ENCODE assay signal across 2 cellular contexts in the genomic region with DNA sequence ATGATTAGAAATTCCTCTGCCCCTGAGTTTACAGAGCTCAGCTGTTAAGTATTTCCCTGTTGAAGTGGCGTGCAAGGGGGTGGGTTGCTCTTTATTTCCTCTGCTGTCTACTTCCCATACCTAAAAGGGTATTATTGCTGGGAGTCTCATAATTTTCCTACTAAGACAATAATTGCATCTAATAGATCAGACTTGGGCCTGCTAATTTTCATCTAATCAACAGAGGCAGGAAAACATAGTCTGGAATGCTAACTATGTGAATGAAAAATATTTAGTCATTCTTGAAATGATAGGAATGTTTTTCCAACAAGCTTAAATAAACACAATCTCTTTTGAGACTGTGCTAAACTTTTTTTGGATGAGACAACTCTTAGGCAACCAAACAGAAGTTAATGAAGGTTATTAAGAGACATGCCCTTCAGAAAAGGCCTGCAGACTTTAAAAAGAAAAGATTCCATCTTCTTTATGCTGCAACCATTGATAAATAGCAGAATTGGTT.
TF ChIP-seq lines count a peak whose summit lies in the region.

No MANE protein-coding gene starts in this region.

TF ChIP-seq in A549, 52 proteins besides CTCF, POLR2A, EP300 and RAD21 (continues in another document):
- no peak for TF ChIP-seq NR3C1 (IDR thresholded peaks at IDR 0.05)
- 0 out of 2 replicates have a peak, but pooled peaks have one; percentile 35 for TF ChIP-seq HOXB5 (CRISPR knock-in tag; IDR thresholded peaks at IDR 0.05)
- TF ChIP-seq, protein P1, sequence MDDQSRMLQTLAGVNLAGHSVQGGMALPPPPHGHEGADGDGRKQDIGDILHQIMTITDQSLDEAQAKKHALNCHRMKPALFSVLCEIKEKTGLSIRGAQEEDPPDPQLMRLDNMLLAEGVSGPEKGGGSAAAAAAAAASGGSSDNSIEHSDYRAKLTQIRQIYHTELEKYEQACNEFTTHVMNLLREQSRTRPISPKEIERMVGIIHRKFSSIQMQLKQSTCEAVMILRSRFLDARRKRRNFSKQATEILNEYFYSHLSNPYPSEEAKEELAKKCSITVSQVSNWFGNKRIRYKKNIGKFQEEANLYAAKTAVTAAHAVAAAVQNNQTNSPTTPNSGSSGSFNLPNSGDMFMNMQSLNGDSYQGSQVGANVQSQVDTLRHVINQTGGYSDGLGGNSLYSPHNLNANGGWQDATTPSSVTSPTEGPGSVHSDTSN (IDR thresholded peaks at IDR 0.05): no peak
- TF ChIP-seq, protein P2, sequence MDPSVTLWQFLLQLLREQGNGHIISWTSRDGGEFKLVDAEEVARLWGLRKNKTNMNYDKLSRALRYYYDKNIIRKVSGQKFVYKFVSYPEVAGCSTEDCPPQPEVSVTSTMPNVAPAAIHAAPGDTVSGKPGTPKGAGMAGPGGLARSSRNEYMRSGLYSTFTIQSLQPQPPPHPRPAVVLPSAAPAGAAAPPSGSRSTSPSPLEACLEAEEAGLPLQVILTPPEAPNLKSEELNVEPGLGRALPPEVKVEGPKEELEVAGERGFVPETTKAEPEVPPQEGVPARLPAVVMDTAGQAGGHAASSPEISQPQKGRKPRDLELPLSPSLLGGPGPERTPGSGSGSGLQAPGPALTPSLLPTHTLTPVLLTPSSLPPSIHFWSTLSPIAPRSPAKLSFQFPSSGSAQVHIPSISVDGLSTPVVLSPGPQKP (IDR thresholded peaks at IDR 0.05; ENCODE audit: low read depth, low read length): no peak
- TF ChIP-seq KDM5A (IDR thresholded peaks at IDR 0.05): no peak
- no peak for TF ChIP-seq NFE2L2 (conservative IDR thresholded peaks at IDR 0.05; ENCODE audit: low read length)
- TF ChIP-seq SREBF2 (IDR thresholded peaks at IDR 0.05): no peak
- no peak for TF ChIP-seq MAZ (IDR thresholded peaks at IDR 0.05; ENCODE audit: borderline replicate concordance, low read depth, low read length)
- TF ChIP-seq RARB (CRISPR knock-in tag; IDR thresholded peaks at IDR 0.05): no peak
- no peak for TF ChIP-seq RNF2 (IDR thresholded peaks at IDR 0.05; ENCODE audit: borderline replicate concordance, low read depth)
- TF ChIP-seq EHF (CRISPR knock-in tag; IDR thresholded peaks at IDR 0.05): no peak
- TF ChIP-seq ZFP36 (IDR thresholded peaks at IDR 0.05; ENCODE audit: borderline replicate concordance, partially characterized antibody): no peak
- no peak for TF ChIP-seq CHD4 (IDR thresholded peaks at IDR 0.05; ENCODE audit: borderline replicate concordance)
- TF ChIP-seq, protein P3, sequence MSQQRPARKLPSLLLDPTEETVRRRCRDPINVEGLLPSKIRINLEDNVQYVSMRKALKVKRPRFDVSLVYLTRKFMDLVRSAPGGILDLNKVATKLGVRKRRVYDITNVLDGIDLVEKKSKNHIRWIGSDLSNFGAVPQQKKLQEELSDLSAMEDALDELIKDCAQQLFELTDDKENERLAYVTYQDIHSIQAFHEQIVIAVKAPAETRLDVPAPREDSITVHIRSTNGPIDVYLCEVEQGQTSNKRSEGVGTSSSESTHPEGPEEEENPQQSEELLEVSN (IDR thresholded peaks at IDR 0.05; ENCODE audit: borderline replicate concordance, low read depth): no peak
- TF ChIP-seq, protein P4, sequence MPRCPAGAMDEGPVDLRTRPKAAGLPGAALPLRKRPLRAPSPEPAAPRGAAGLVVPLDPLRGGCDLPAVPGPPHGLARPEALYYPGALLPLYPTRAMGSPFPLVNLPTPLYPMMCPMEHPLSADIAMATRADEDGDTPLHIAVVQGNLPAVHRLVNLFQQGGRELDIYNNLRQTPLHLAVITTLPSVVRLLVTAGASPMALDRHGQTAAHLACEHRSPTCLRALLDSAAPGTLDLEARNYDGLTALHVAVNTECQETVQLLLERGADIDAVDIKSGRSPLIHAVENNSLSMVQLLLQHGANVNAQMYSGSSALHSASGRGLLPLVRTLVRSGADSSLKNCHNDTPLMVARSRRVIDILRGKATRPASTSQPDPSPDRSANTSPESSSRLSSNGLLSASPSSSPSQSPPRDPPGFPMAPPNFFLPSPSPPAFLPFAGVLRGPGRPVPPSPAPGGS (IDR thresholded peaks at IDR 0.05): peak; percentile 72; the same call in 2 of the 3 replicates
- TF ChIP-seq TP53 (CRISPR knock-in tag; IDR thresholded peaks at IDR 0.05): no peak
- no peak for TF ChIP-seq CHD2 (IDR thresholded peaks at IDR 0.05; ENCODE audit: low read length, partially characterized antibody)
- TF ChIP-seq FOSB (CRISPR knock-in tag; IDR thresholded peaks at IDR 0.05): no peak
- no peak for TF ChIP-seq PHF8 (IDR thresholded peaks at IDR 0.05; ENCODE audit: borderline replicate concordance, low read depth)
- no peak; the same call in 1 of the 2 replicates for TF ChIP-seq TFCP2L1 (CRISPR knock-in tag; IDR thresholded peaks at IDR 0.05)
- no peak for TF ChIP-seq CBX2 (IDR thresholded peaks at IDR 0.05; ENCODE audit: borderline replicate concordance, low read depth)
- TF ChIP-seq, protein P5, sequence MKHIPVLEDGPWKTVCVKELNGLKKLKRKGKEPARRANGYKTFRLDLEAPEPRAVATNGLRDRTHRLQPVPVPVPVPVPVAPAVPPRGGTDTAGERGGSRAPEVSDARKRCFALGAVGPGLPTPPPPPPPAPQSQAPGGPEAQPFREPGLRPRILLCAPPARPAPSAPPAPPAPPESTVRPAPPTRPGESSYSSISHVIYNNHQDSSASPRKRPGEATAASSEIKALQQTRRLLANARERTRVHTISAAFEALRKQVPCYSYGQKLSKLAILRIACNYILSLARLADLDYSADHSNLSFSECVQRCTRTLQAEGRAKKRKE (CRISPR knock-in tag; IDR thresholded peaks at IDR 0.05; ENCODE audit: low read depth): no peak
- TF ChIP-seq GATA3 (IDR thresholded peaks at IDR 0.05; ENCODE audit: borderline replicate concordance): peak; percentile 96
- TF ChIP-seq, protein P6, sequence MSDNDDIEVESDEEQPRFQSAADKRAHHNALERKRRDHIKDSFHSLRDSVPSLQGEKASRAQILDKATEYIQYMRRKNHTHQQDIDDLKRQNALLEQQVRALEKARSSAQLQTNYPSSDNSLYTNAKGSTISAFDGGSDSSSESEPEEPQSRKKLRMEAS (IDR thresholded peaks at IDR 0.05): no peak; the same call in 1 of the 2 replicates
- TF ChIP-seq, protein P7, sequence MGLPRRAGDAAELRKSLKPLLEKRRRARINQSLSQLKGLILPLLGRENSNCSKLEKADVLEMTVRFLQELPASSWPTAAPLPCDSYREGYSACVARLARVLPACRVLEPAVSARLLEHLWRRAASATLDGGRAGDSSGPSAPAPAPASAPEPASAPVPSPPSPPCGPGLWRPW (IDR thresholded peaks at IDR 0.05): peak; percentile 46; the same call in 1 of the 2 replicates
- peak; percentile 94; the same call in 1 of the 2 replicates for TF ChIP-seq FOXS1 (CRISPR knock-in tag; IDR thresholded peaks at IDR 0.05)
- TF ChIP-seq ZSCAN20 (CRISPR knock-in tag; IDR thresholded peaks at IDR 0.05): no peak
- TF ChIP-seq EHMT2 (IDR thresholded peaks at IDR 0.05; ENCODE audit: low read depth): no peak
- TF ChIP-seq HOXB13 (CRISPR knock-in tag; IDR thresholded peaks at IDR 0.05; ENCODE audit: low read depth): no peak; the same call in 1 of the 2 replicates
- no peak for TF ChIP-seq NPAS2 (CRISPR knock-in tag; IDR thresholded peaks at IDR 0.05; ENCODE audit: borderline replicate concordance)
- TF ChIP-seq MAFK (IDR thresholded peaks at IDR 0.05; ENCODE audit: partially characterized antibody): no peak
- TF ChIP-seq JUN (IDR thresholded peaks at IDR 0.05): peak; percentile 44 to 76; a peak in 2 of 5 replicates
- no peak for TF ChIP-seq HDAC2 (IDR thresholded peaks at IDR 0.05)
- TF ChIP-seq RCOR1 (IDR thresholded peaks at IDR 0.05; ENCODE audit: low read depth, low read length): no peak

TF ChIP-seq in endothelial cell of umbilical vein, 7 proteins besides CTCF, POLR2A, EP300 and RAD21:
- TF ChIP-seq POLR2AphosphoS5 (IDR thresholded peaks at IDR 0.05; ENCODE audit: insufficient read depth, low read depth, low read length): peak; percentile 82
- TF ChIP-seq FOS (IDR thresholded peaks at IDR 0.05; ENCODE audit: borderline replicate concordance, insufficient read depth, low read length): peak; percentile 58
- TF ChIP-seq EZH2 (IDR thresholded peaks at IDR 0.05; ENCODE audit: borderline replicate concordance, low read depth, low read length, severe bottlenecking): no peak
- no peak for TF ChIP-seq MYC (IDR thresholded peaks at IDR 0.05; ENCODE audit: low read depth, low read length)
- peak; percentile 74 for TF ChIP-seq JUN (IDR thresholded peaks at IDR 0.05; ENCODE audit: borderline replicate concordance, insufficient read depth, insufficient read length, low read depth)
- TF ChIP-seq, protein P6 (IDR thresholded peaks at IDR 0.05; ENCODE audit: insufficient read depth, insufficient read length): no peak
- TF ChIP-seq GATA2 (IDR thresholded peaks at IDR 0.05; ENCODE audit: insufficient read depth, insufficient read length, low read depth, low read length): peak; percentile 67
